1 cellular context compared by ENCODE assay signal in genomic region chr13:78137404-78138142, GRCh38.
A peak's percentile ranks its signal among the peaks of the same experiment; 100 is the strongest.
TF ChIP-seq lines count a peak whose summit lies in the region.

No MANE protein-coding gene starts in this region.

TF ChIP-seq in GM12878, 131 proteins besides CTCF, POLR2A, EP300 and RAD21 (continued from another document):
- TF ChIP-seq, protein P1, sequence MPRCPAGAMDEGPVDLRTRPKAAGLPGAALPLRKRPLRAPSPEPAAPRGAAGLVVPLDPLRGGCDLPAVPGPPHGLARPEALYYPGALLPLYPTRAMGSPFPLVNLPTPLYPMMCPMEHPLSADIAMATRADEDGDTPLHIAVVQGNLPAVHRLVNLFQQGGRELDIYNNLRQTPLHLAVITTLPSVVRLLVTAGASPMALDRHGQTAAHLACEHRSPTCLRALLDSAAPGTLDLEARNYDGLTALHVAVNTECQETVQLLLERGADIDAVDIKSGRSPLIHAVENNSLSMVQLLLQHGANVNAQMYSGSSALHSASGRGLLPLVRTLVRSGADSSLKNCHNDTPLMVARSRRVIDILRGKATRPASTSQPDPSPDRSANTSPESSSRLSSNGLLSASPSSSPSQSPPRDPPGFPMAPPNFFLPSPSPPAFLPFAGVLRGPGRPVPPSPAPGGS (IDR thresholded peaks at IDR 0.05; ENCODE audit: borderline replicate concordance, insufficient read depth, low read depth, low read length, poor library complexity, severe bottlenecking), result no peak
- peak; percentile 70 for TF ChIP-seq IKZF1 (conservative IDR thresholded peaks at IDR 0.05)
- TF ChIP-seq CHD1 (IDR thresholded peaks at IDR 0.05; ENCODE audit: low read depth, low read length), result no peak
- 0 out of 2 replicates have a peak, but pooled peaks have one; percentile 21 for TF ChIP-seq PKNOX1 (IDR thresholded peaks at IDR 0.05)
- TF ChIP-seq CREM (IDR thresholded peaks at IDR 0.05; ENCODE audit: low read depth), result no peak
- TF ChIP-seq MTA2 (IDR thresholded peaks at IDR 0.05; ENCODE audit: low read depth), result peak; percentile 39; the same call in 1 of the 2 replicates
- 0 out of 2 replicates have a peak, but pooled peaks have one; percentile 25 for TF ChIP-seq EED (IDR thresholded peaks at IDR 0.05; ENCODE audit: low read depth)
- no peak; the same call in 2 of the 3 replicates for TF ChIP-seq POU2F2 (IDR thresholded peaks at IDR 0.05; ENCODE audit: borderline replicate concordance, low read depth, low read length)
- no peak for TF ChIP-seq HDAC2 (IDR thresholded peaks at IDR 0.05)
- TF ChIP-seq, protein P2, sequence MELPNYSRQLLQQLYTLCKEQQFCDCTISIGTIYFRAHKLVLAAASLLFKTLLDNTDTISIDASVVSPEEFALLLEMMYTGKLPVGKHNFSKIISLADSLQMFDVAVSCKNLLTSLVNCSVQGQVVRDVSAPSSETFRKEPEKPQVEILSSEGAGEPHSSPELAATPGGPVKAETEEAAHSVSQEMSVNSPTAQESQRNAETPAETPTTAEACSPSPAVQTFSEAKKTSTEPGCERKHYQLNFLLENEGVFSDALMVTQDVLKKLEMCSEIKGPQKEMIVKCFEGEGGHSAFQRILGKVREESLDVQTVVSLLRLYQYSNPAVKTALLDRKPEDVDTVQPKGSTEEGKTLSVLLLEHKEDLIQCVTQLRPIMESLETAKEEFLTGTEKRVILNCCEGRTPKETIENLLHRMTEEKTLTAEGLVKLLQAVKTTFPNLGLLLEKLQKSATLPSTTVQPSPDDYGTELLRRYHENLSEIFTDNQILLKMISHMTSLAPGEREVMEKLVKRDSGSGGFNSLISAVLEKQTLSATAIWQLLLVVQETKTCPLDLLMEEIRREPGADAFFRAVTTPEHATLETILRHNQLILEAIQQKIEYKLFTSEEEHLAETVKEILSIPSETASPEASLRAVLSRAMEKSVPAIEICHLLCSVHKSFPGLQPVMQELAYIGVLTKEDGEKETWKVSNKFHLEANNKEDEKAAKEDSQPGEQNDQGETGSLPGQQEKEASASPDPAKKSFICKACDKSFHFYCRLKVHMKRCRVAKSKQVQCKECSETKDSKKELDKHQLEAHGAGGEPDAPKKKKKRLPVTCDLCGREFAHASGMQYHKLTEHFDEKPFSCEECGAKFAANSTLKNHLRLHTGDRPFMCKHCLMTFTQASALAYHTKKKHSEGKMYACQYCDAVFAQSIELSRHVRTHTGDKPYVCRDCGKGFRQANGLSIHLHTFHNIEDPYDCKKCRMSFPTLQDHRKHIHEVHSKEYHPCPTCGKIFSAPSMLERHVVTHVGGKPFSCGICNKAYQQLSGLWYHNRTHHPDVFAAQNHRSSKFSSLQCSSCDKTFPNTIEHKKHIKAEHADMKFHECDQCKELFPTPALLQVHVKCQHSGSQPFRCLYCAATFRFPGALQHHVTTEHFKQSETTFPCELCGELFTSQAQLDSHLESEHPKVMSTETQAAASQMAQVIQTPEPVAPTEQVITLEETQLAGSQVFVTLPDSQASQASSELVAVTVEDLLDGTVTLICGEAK (IDR thresholded peaks at IDR 0.05; ENCODE audit: borderline replicate concordance), result no peak
- 0 out of 2 replicates have a peak, but pooled peaks have one; percentile 32 for TF ChIP-seq MLLT1 (IDR thresholded peaks at IDR 0.05)
- peak; percentile 75 for TF ChIP-seq CREB1 (IDR thresholded peaks at IDR 0.05; ENCODE audit: low read depth)
- TF ChIP-seq RB1 (IDR thresholded peaks at IDR 0.05; ENCODE audit: borderline replicate concordance), result no peak
- TF ChIP-seq FOS (IDR thresholded peaks at IDR 0.05; ENCODE audit: borderline replicate concordance, extremely low read depth, insufficient read length), result no peak
- TF ChIP-seq ATF7 (IDR thresholded peaks at IDR 0.05; ENCODE audit: low read depth), result peak; percentile 85
- TF ChIP-seq, protein P3, sequence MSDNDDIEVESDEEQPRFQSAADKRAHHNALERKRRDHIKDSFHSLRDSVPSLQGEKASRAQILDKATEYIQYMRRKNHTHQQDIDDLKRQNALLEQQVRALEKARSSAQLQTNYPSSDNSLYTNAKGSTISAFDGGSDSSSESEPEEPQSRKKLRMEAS (IDR thresholded peaks at IDR 0.05; ENCODE audit: low read depth, low read length), result no peak
- no peak for TF ChIP-seq PAX5 (IDR thresholded peaks at IDR 0.05; ENCODE audit: borderline replicate concordance, low read depth, low read length)
- TF ChIP-seq MXI1 (IDR thresholded peaks at IDR 0.05; ENCODE audit: low read depth, low read length), result no peak
- TF ChIP-seq TCF7 (IDR thresholded peaks at IDR 0.05; ENCODE audit: borderline replicate concordance), result no peak
- TF ChIP-seq, protein P4, sequence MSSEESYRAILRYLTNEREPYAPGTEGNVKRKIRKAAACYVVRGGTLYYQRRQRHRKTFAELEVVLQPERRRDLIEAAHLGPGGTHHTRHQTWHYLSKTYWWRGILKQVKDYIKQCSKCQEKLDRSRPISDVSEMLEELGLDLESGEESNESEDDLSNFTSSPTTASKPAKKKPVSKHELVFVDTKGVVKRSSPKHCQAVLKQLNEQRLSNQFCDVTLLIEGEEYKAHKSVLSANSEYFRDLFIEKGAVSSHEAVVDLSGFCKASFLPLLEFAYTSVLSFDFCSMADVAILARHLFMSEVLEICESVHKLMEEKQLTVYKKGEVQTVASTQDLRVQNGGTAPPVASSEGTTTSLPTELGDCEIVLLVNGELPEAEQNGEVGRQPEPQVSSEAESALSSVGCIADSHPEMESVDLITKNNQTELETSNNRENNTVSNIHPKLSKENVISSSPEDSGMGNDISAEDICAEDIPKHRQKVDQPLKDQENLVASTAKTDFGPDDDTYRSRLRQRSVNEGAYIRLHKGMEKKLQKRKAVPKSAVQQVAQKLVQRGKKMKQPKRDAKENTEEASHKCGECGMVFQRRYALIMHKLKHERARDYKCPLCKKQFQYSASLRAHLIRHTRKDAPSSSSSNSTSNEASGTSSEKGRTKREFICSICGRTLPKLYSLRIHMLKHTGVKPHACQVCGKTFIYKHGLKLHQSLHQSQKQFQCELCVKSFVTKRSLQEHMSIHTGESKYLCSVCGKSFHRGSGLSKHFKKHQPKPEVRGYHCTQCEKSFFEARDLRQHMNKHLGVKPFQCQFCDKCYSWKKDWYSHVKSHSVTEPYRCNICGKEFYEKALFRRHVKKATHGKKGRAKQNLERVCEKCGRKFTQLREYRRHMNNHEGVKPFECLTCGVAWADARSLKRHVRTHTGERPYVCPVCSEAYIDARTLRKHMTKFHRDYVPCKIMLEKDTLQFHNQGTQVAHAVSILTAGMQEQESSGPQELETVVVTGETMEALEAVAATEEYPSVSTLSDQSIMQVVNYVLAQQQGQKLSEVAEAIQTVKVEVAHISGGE (CRISPR knock-in tag; IDR thresholded peaks at IDR 0.05), result no peak
- peak; percentile 19; the same call in 1 of the 2 replicates for TF ChIP-seq RUNX3 (IDR thresholded peaks at IDR 0.05; ENCODE audit: low read length)
- TF ChIP-seq STAT1 (conservative IDR thresholded peaks at IDR 0.05), result no peak
- peak; percentile 64 for TF ChIP-seq SMC3 (IDR thresholded peaks at IDR 0.05; ENCODE audit: borderline replicate concordance, low read length)
- TF ChIP-seq NR2F1 (conservative IDR thresholded peaks at IDR 0.05), result no peak
